ENCODE assay signal across 24 cellular contexts in genomic region chr15:58699769-58700168, GRCh38. TPM values are rescaled to one million over a fixed set of nuclear protein-coding genes. Genes with fewer than 3 reads are reported as not detected.
DNase-seq lines count a peak whose midpoint lies in the region; ATAC-seq, FAIRE-seq and TF ChIP-seq lines count a peak whose summit lies in the region.
"Had no signal": no experiment of that assay in that cellular context is flagged by ENCODE, and none has a peak within 500 bp of the region (broad histone marks: within the 10 kb centered on the region; RNA-seq: fewer than 3 reads in every experiment).

No MANE protein-coding gene starts in this region.

- dilution Hi-C loops in mammary epithelial cell (cut with HindIII; ENCODE audit: low sequenced_read_pairs), result no loop called here

- H3K36me3 ChIP-seq in mammary epithelial cell (ENCODE audit: insufficient read depth, low read length), result no peaks in the 10 kb centered on the region
- H3K36me3 ChIP-seq: breast epithelium, transverse colon had no signal

- peaks cover 95% of the 10 kb centered on the region for H3K79me2 ChIP-seq in mammary epithelial cell (ENCODE audit: insufficient read depth, low read length)

- H2AFZ ChIP-seq in mammary epithelial cell (ENCODE audit: low read depth, low read length), result no peak overlapping the region

- H3K4me3 Mint-ChIP-seq in activated CD4-positive, alpha-beta memory T cell treated with anti-CD3 and anti-CD28 coated beads for 36 hours, result no peak overlapping the region
- H3K4me3 Mint-ChIP-seq in activated CD4-positive, alpha-beta memory T cell treated with anti-CD3 and anti-CD28 coated beads, Interleukin-2, amount 10 ng/mL, durations not matched to agents 7 days and 5 days, result no peak overlapping the region
- H3K4me3 Mint-ChIP-seq in activated naive CD8-positive, alpha-beta T cell, result peak overlapping the region; percentile 8
- H3K4me3 Mint-ChIP-seq in natural killer cell treated with Interleukin-12 subunit alpha and Interleukin-12 subunit beta and Interleukin-15 and Interleukin-18, amount 100 ng/mL, for 72 hours, result no peak overlapping the region
- H3K4me3 Mint-ChIP-seq: dendritic cell treated with granulocyte-macrophage colony-stimulating factor and Interleukin-4, amounts not matched to agents 40 ng/mL and 50 ng/mL, for 4 days; memory B cell had no signal

- no peak overlapping the region for H3K4me2 ChIP-seq in mammary epithelial cell (ENCODE audit: insufficient read depth, low read depth, low read length)

- in situ Hi-C loops in mammary epithelial cell (cut with MboI; ENCODE audit: low sequenced_read_pairs in 2 of 2), result no loop called here

- H3K27ac ChIP-seq in mammary epithelial cell (ENCODE audit: insufficient read depth, low read depth, low read length), result no peak overlapping the region
- H3K27ac ChIP-seq: breast epithelium, transverse colon had no signal

- H3K4me1 Mint-ChIP-seq in activated CD4-positive, alpha-beta memory T cell treated with anti-CD3 and anti-CD28 coated beads for 36 hours (ENCODE audit: low read depth), result peaks cover 51% of the 10 kb centered on the region
- peaks cover 48% of the 10 kb centered on the region for H3K4me1 Mint-ChIP-seq in activated CD4-positive, alpha-beta memory T cell treated with anti-CD3 and anti-CD28 coated beads, Interleukin-2, amount 10 ng/mL, durations not matched to agents 7 days and 5 days
- peaks cover 72% of the 10 kb centered on the region for H3K4me1 Mint-ChIP-seq in activated naive CD8-positive, alpha-beta T cell (ENCODE audit: low read depth)
- peaks cover 53 to 58% of the 10 kb centered on the region in 2 donors for H3K4me1 Mint-ChIP-seq in natural killer cell treated with Interleukin-12 subunit alpha and Interleukin-12 subunit beta and Interleukin-15 and Interleukin-18, amount 100 ng/mL, for 72 hours (ENCODE audit: low read depth in 2 of 2)

- intact Hi-C loops in activated CD4-positive, alpha-beta memory T cell treated with anti-CD3 and anti-CD28 coated beads for 36 hours (cut with micrococcal nuclease), result no loop called here
- intact Hi-C loops in posterior cingulate gyrus (cut with DNase I), result no loop called here
- intact Hi-C loops in mammary epithelial cell (cut with micrococcal nuclease), result no loop called here

- H3K4me1 ChIP-seq in mammary epithelial cell (ENCODE audit: insufficient read depth, low read length), result no peaks in the 10 kb centered on the region
- H3K4me1 ChIP-seq: breast epithelium, transverse colon had no signal

- no peaks in the 10 kb centered on the region for H3K27me3 ChIP-seq in mammary epithelial cell (ENCODE audit: insufficient read depth, low read length)
- H3K27me3 ChIP-seq: breast epithelium, transverse colon had no signal

- H3K4me3 ChIP-seq in mammary epithelial cell (replicated peaks in 1 of 3; ENCODE audit: insufficient read depth in 1 of 3, low read depth in 2 of 3, low read length in 3 of 3), result no peak overlapping the region
- H3K4me3 ChIP-seq: breast epithelium, transverse colon had no signal

- no peaks in the 10 kb centered on the region for H4K20me1 ChIP-seq in mammary epithelial cell (ENCODE audit: insufficient read depth, low read length)

- POLR2A ChIA-PET in activated CD4-positive, alpha-beta memory T cell treated with anti-CD3 and anti-CD28 coated beads for 36 hours (lab: Charles Lee), result no interaction called here
- POLR2A ChIA-PET in activated CD4-positive, alpha-beta memory T cell treated with anti-CD3 and anti-CD28 coated beads, Interleukin-2, amount 10 ng/mL, durations not matched to agents 7 days and 5 days (lab: Charles Lee), result no interaction called here

- ATAC-seq in natural killer cell treated with Interleukin-12 subunit alpha and Interleukin-12 subunit beta and Interleukin-15 and Interleukin-18, amount 100 ng/mL, for 72 hours, result no peak
- ATAC-seq: PC-3 had no signal

- peaks cover 29% of the 10 kb centered on the region for H3K9me3 Mint-ChIP-seq in activated CD4-positive, alpha-beta memory T cell treated with anti-CD3 and anti-CD28 coated beads for 36 hours
- peaks cover 23% of the 10 kb centered on the region for H3K9me3 Mint-ChIP-seq in activated CD4-positive, alpha-beta memory T cell treated with anti-CD3 and anti-CD28 coated beads, Interleukin-2, amount 10 ng/mL, durations not matched to agents 7 days and 5 days
- peaks cover 4% of the 10 kb centered on the region for H3K9me3 Mint-ChIP-seq in activated naive CD8-positive, alpha-beta T cell (ENCODE audit: low read depth)
- H3K9me3 Mint-ChIP-seq in natural killer cell treated with Interleukin-12 subunit alpha and Interleukin-12 subunit beta and Interleukin-15 and Interleukin-18, amount 100 ng/mL, for 72 hours, result peaks cover 4% of the 10 kb centered on the region

- BruUV-seq in mammary epithelial cell (replicated peaks; lab: Mats Ljungman, UMichigan), result no TSS peak

- H3K36me3 Mint-ChIP-seq in activated CD4-positive, alpha-beta memory T cell treated with anti-CD3 and anti-CD28 coated beads for 36 hours, result peaks cover 58% of the 10 kb centered on the region
- H3K36me3 Mint-ChIP-seq in activated CD4-positive, alpha-beta memory T cell treated with anti-CD3 and anti-CD28 coated beads, Interleukin-2, amount 10 ng/mL, durations not matched to agents 7 days and 5 days (ENCODE audit: low read depth), result peaks cover 70% of the 10 kb centered on the region
- peaks cover 41% of the 10 kb centered on the region for H3K36me3 Mint-ChIP-seq in activated naive CD8-positive, alpha-beta T cell
- H3K36me3 Mint-ChIP-seq in natural killer cell treated with Interleukin-12 subunit alpha and Interleukin-12 subunit beta and Interleukin-15 and Interleukin-18, amount 100 ng/mL, for 72 hours, result peaks cover 32% of the 10 kb centered on the region

- no peak for TF ChIP-seq CTCF in mammary epithelial cell (conservative IDR thresholded peaks at IDR 0.05 in 1 of 2, IDR thresholded peaks at IDR 0.05 in 1 of 2; ENCODE audit: extremely low read depth in 1 of 2, insufficient read depth in 1 of 2, low read depth in 1 of 2, low read length in 2 of 2)

- H3K27ac Mint-ChIP-seq in activated CD4-positive, alpha-beta memory T cell treated with anti-CD3 and anti-CD28 coated beads for 36 hours, result peak overlapping the region; percentile 47
- no peak overlapping the region for H3K27ac Mint-ChIP-seq in activated CD4-positive, alpha-beta memory T cell treated with anti-CD3 and anti-CD28 coated beads, Interleukin-2, amount 10 ng/mL, durations not matched to agents 7 days and 5 days
- peak overlapping the region; percentile 41 for H3K27ac Mint-ChIP-seq in activated naive CD8-positive, alpha-beta T cell
- H3K27ac Mint-ChIP-seq in natural killer cell treated with Interleukin-12 subunit alpha and Interleukin-12 subunit beta and Interleukin-15 and Interleukin-18, amount 100 ng/mL, for 72 hours, result peak overlapping the region; percentile 24 to 42
- H3K27ac Mint-ChIP-seq: dendritic cell treated with granulocyte-macrophage colony-stimulating factor and Interleukin-4, amounts not matched to agents 40 ng/mL and 50 ng/mL, for 4 days; memory B cell had no signal

- WGBS in mammary epithelial cell (ENCODE audit: low coverage, missing lambda C conversion rate), result 95% methylated on average over 2 of the region's 2 CpGs

- CTCF ChIA-PET in activated CD4-positive, alpha-beta memory T cell treated with anti-CD3 and anti-CD28 coated beads for 36 hours (lab: Charles Lee), result no interaction called here
- CTCF ChIA-PET in activated CD4-positive, alpha-beta memory T cell treated with anti-CD3 and anti-CD28 coated beads, Interleukin-2, amount 10 ng/mL, durations not matched to agents 7 days and 5 days (lab: Charles Lee), result no interaction called here
- CTCF ChIA-PET in mammary epithelial cell (lab: Charles Lee; ENCODE audit: low non-redundant PET), result no interaction called here

- H3K9ac ChIP-seq in mammary epithelial cell (ENCODE audit: insufficient read depth, low read length), result no peak overlapping the region

- DNase-seq in activated CD4-positive, alpha-beta memory T cell treated with anti-CD3 and anti-CD28 coated beads for 36 hours, result no peak
- DNase-seq in activated CD4-positive, alpha-beta memory T cell treated with anti-CD3 and anti-CD28 coated beads, Interleukin-2, amount 10 ng/mL, durations not matched to agents 7 days and 5 days, result no peak
- DNase-seq in GM19239 (ENCODE audit: insufficient read length, low spot score) (no peak), posterior cingulate gyrus (no peak), mammary epithelial cell (no peak)
- no peak for DNase-seq in natural killer cell treated with Interleukin-12 subunit alpha and Interleukin-12 subunit beta and Interleukin-15 and Interleukin-18, amount 100 ng/mL, for 72 hours (ENCODE audit: low spot score)
- DNase-seq in stimulated activated naive CD4-positive, alpha-beta T cell (lab: John Stamatoyannopoulos, UW), result no peak
- DNase-seq: amniotic stem cell; C1 segment of cervical spinal cord; GOT3; NCI-H1092; NCI-H2029; NCI-H345; PC-3; retina; Right ventricle myocardium superior; stimulated activated CD4-positive, alpha-beta T cell treated with anti-CD3 and anti-CD28 coated beads, Interleukin-4, amount 100 ng/mL, for 24 hours; SW 1271; transverse colon had no signal

- H3K9me3 ChIP-seq in mammary epithelial cell (replicated peaks; ENCODE audit: insufficient read depth, low read length), result no peaks in the 10 kb centered on the region

- no peaks in the 10 kb centered on the region for H3K27me3 Mint-ChIP-seq in activated CD4-positive, alpha-beta memory T cell treated with anti-CD3 and anti-CD28 coated beads for 36 hours
- no peaks in the 10 kb centered on the region for H3K27me3 Mint-ChIP-seq in activated CD4-positive, alpha-beta memory T cell treated with anti-CD3 and anti-CD28 coated beads, Interleukin-2, amount 10 ng/mL, durations not matched to agents 7 days and 5 days
- no peaks in the 10 kb centered on the region for H3K27me3 Mint-ChIP-seq in activated naive CD8-positive, alpha-beta T cell
- H3K27me3 Mint-ChIP-seq in natural killer cell treated with Interleukin-12 subunit alpha and Interleukin-12 subunit beta and Interleukin-15 and Interleukin-18, amount 100 ng/mL, for 72 hours, result no peaks in the 10 kb centered on the region
- H3K27me3 Mint-ChIP-seq: dendritic cell treated with granulocyte-macrophage colony-stimulating factor and Interleukin-4, amounts not matched to agents 40 ng/mL and 50 ng/mL, for 4 days; memory B cell had no signal

- FAIRE-seq in GM19239 (lab: Jason Lieb, UNC), result peak; percentile 14
- FAIRE-seq: endothelial cell of umbilical vein had no signal

RNA-seq across cellular contexts. Expression of gene ADAM10, which starts 49.7 kb away (rescaled TPM):
- total RNA-seq in activated CD4-positive, alpha-beta memory T cell treated with anti-CD3 and anti-CD28 coated beads for 36 hours, result 10 to 100 TPM; 80.1 to 82.3 TPM
- total RNA-seq in activated CD4-positive, alpha-beta memory T cell treated with anti-CD3 and anti-CD28 coated beads, Interleukin-2, amount 10 ng/mL, durations not matched to agents 7 days and 5 days, result 100 to 1,000 TPM; 147 to 150 TPM
- total RNA-seq in natural killer cell treated with Interleukin-12 subunit alpha and Interleukin-12 subunit beta and Interleukin-15 and Interleukin-18, amount 100 ng/mL, for 72 hours, result 100 to 1,000 TPM in 1 of 2 donors, 10 to 100 TPM in 1; 89.9 to 122 TPM
- 100 to 1,000 TPM; 108 to 163 TPM for total RNA-seq in mammary epithelial cell
- polyA plus RNA-seq in mammary epithelial cell, result 96.2 TPM
- polyA minus RNA-seq in mammary epithelial cell, result 183 TPM
